ENCODE assay signal across 9 cellular contexts in genomic region chr3:62319570-62320243, GRCh38. TPM values are rescaled to one million over a fixed set of nuclear protein-coding genes. Genes with fewer than 3 reads are reported as not detected.
DNase-seq lines count a peak whose midpoint lies in the region; ATAC-seq, FAIRE-seq and TF ChIP-seq lines count a peak whose summit lies in the region.
"Had no signal": no experiment of that assay in that cellular context is flagged by ENCODE, and none has a peak within 500 bp of the region (broad histone marks: within the 10 kb centered on the region; RNA-seq: fewer than 3 reads in every experiment).

No MANE protein-coding gene starts in this region.

- no peak for TF ChIP-seq EP300 in neural cell (conservative IDR thresholded peaks at IDR 0.05; ENCODE audit: poor library complexity, severe bottlenecking)

- DNase-seq in CD8-positive, alpha-beta T cell, result no peak
- DNase-seq in NCI-H2029 (lab: John Stamatoyannopoulos, UW) (peak; percentile 62), cerebellar cortex (ENCODE audit: low spot score) (peak; percentile 16), NCI-H524 treated with DMSO at 0.1 percent for 48 hours (lab: John Stamatoyannopoulos, UW) (no peak), RCC 7860 (ENCODE audit: low spot score) (no peak)

- H3K9me3 Mint-ChIP-seq in CD8-positive, alpha-beta T cell, result peaks cover 3% of the 10 kb centered on the region

- no peak for TF ChIP-seq RAD21 in neural cell (conservative IDR thresholded peaks at IDR 0.05)

- no peaks in the 10 kb centered on the region for H3K9me3 ChIP-seq in CD8-positive, alpha-beta T cell (ENCODE audit: low read length)
- no peaks in the 10 kb centered on the region for H3K9me3 ChIP-seq in neural cell (ENCODE audit: low read length)

- no peaks in the 10 kb centered on the region for H3K9me2 ChIP-seq in neural cell (ENCODE audit: insufficient read depth, low read length)

- no peaks in the 10 kb centered on the region for H3K36me3 ChIP-seq in CD8-positive, alpha-beta T cell (ENCODE audit: insufficient read depth, low read length)
- H3K36me3 ChIP-seq in neural cell (ENCODE audit: insufficient read depth, low read length), result peaks cover 11% of the 10 kb centered on the region

- H3K4me1 Mint-ChIP-seq in CD8-positive, alpha-beta T cell (ENCODE audit: low read depth), result peaks cover 5% of the 10 kb centered on the region

- H4K20me1 ChIP-seq in neural cell (ENCODE audit: insufficient read depth), result no peaks in the 10 kb centered on the region

- CTCF ChIA-PET in CD8-positive, alpha-beta T cell (lab: Charles Lee), result no interaction called here

- intact Hi-C loops in CD8-positive, alpha-beta T cell (cut with DNase I, micrococcal nuclease), result no loop called here

- H3K27me3 Mint-ChIP-seq in CD8-positive, alpha-beta T cell (ENCODE audit: low read depth), result peaks cover 30% of the 10 kb centered on the region

- H3K27ac Mint-ChIP-seq in CD8-positive, alpha-beta T cell, result no peak overlapping the region

- no peaks in the 10 kb centered on the region for H3K36me3 Mint-ChIP-seq in CD8-positive, alpha-beta T cell

- no peak overlapping the region for H3K4me3 ChIP-seq in CD8-positive, alpha-beta T cell (ENCODE audit: low read depth, low read length)
- H3K4me3 ChIP-seq in neural cell (ENCODE audit: low read length), result peak overlapping the region; percentile 79

- POLR2A ChIA-PET in CD8-positive, alpha-beta T cell (lab: Charles Lee), result no interaction called here

- ATAC-seq in CD8-positive, alpha-beta T cell, result no peak
- ATAC-seq in GM21576 (IDR thresholded peaks at IDR 0.05; ENCODE audit: unreplicated experiment) (no peak), GM18498 (IDR thresholded peaks at IDR 0.05; ENCODE audit: unreplicated experiment) (no peak)

- no peak for TF ChIP-seq CTCF in CD8-positive, alpha-beta T cell (IDR thresholded peaks at IDR 0.05)
- TF ChIP-seq CTCF in neural cell (IDR thresholded peaks at IDR 0.05; ENCODE audit: poor library complexity, severe bottlenecking), result no peak

- peaks cover 3% of the 10 kb centered on the region for H3K27me3 ChIP-seq in CD8-positive, alpha-beta T cell (ENCODE audit: insufficient read depth, low read length)
- no peaks in the 10 kb centered on the region for H3K27me3 ChIP-seq in neural cell (ENCODE audit: insufficient read depth, low read depth, low read length)

- no peaks in the 10 kb centered on the region for H3F3A ChIP-seq in neural cell (ENCODE audit: insufficient read depth, low read length, poor library complexity, severe bottlenecking)

- peak overlapping the region; percentile 38 for H3K4me2 ChIP-seq in neural cell (ENCODE audit: low read length)

- FAIRE-seq in RCC 7860 (lab: Jason Lieb, UNC), result no peak

- peaks cover 3% of the 10 kb centered on the region for H3K4me1 ChIP-seq in CD8-positive, alpha-beta T cell (ENCODE audit: insufficient read depth, low read length)

- peak overlapping the region; percentile 93 for H2AFZ ChIP-seq in neural cell (ENCODE audit: low read depth, low read length)

- H3K9ac ChIP-seq in neural cell (ENCODE audit: low read length), result peak overlapping the region; percentile 72

- peak overlapping the region; percentile 84 for H3K4me3 Mint-ChIP-seq in CD8-positive, alpha-beta T cell

- H3K79me2 ChIP-seq in neural cell (replicated peaks; ENCODE audit: insufficient read depth, low read length), result peaks cover 4% of the 10 kb centered on the region

- no peak overlapping the region for H3K27ac ChIP-seq in CD8-positive, alpha-beta T cell (ENCODE audit: low read depth, low read length)
- peak overlapping the region; percentile 80 for H3K27ac ChIP-seq in neural cell (ENCODE audit: low read length)

TF ChIP-seq in neural cell, 6 proteins besides CTCF, POLR2A, EP300 and RAD21:
- TF ChIP-seq SMC3 (conservative IDR thresholded peaks at IDR 0.05; ENCODE audit: poor library complexity), result no peak
- TF ChIP-seq POLR2AphosphoS5 (IDR thresholded peaks at IDR 0.05), result no peak

RNA-seq across cellular contexts. Expression of gene FEZF2, which starts 53.6 kb away (rescaled TPM):
- total RNA-seq in CD8-positive, alpha-beta T cell, result not detected
- polyA plus RNA-seq in neural cell, result 0.47 TPM in 1 of 2 replicates, not detected in the other
- not detected in 2 replicates for polyA minus RNA-seq in neural cell
- total RNA-seq: M059J had no signal

Comparison
In these comparisons a context has a peak if more than half of its experiments do, and no peak if none do; other contexts are left out.
1. DNase-seq: peak in NCI-H2029 (single experiment) and cerebellar cortex (single experiment); none in CD8-positive, alpha-beta T cell (0 of 7), NCI-H524 treated with DMSO at 0.1 percent for 48 hours (single experiment) and RCC 7860 (single experiment).